Comparison of ENCODE assay signal across 7 cellular contexts in the genomic region with DNA sequence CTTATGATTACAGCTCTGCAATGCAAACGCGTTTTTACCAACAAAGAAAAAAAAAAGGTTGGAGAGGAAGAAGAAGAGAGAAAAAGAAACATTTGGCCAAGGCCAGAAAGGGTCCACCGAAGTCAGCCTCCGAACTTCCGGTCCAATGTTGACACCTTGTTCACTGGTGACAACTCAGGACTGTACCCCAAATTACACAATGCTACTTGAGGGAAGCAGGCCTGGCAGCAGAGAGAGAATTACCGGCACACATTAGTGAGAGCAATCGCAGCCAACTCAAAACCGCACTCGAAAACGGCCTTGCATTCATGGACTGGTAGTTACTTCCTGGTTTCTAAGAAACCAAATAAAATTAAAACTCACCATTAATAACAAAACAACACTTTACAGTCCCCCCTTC.
DNase-seq lines count a peak whose midpoint lies in the region; ATAC-seq and TF ChIP-seq lines count a peak whose summit lies in the region.

No MANE protein-coding gene starts in this region.

- no peaks in the 10 kb centered on the region for H3K27me3 ChIP-seq in trophoblast cell (ENCODE audit: insufficient read depth, low read length)

- H2AFZ ChIP-seq in trophoblast cell (ENCODE audit: insufficient read depth, low read length, poor library complexity) = no peak overlapping the region

- H2AK5ac ChIP-seq in trophoblast cell (ENCODE audit: low read length) = no peak overlapping the region

- H2BK12ac ChIP-seq in trophoblast cell (ENCODE audit: low read length) = no peak overlapping the region

- H2BK5ac ChIP-seq in trophoblast cell (ENCODE audit: low read depth, low read length, poor library complexity) = no peak overlapping the region

- H3K9me3 Mint-ChIP-seq in Calu3 (ENCODE audit: low read depth, unreplicated experiment) = no peaks in the 10 kb centered on the region

- no peaks in the 10 kb centered on the region for H3K36me3 Mint-ChIP-seq in Calu3 (ENCODE audit: insufficient read depth, unreplicated experiment)

- H3K14ac ChIP-seq in trophoblast cell (ENCODE audit: low read length) = no peak overlapping the region

- no peak overlapping the region for H3K4me3 ChIP-seq in trophoblast cell (ENCODE audit: low read depth, low read length)

- WGBS in trophoblast cell (ENCODE audit: extremely low coverage, insufficient coverage, insufficient read length) = no CpG with 5 or more reads among the region's 10 CpGs

- H3K9ac ChIP-seq in trophoblast cell (ENCODE audit: low read length) = no peak overlapping the region

- intact Hi-C loops in Calu3 (cut with micrococcal nuclease; ENCODE audit: unreplicated experiment) = no loop called here

- no peaks in the 10 kb centered on the region for H3K36me3 ChIP-seq in trophoblast cell (ENCODE audit: control insufficient read depth in 1 of 2, insufficient read depth in 2 of 2, low read length in 2 of 2)

- no peak overlapping the region for H3K4ac ChIP-seq in trophoblast cell (ENCODE audit: low read depth, low read length)

- H4K91ac ChIP-seq in trophoblast cell (ENCODE audit: low read depth, low read length) = no peak overlapping the region

- no peak overlapping the region for H3K18ac ChIP-seq in trophoblast cell (ENCODE audit: low read length)

- no peaks in the 10 kb centered on the region for H3K27me3 Mint-ChIP-seq in Calu3 (ENCODE audit: unreplicated experiment)

- ATAC-seq in GM19025 (IDR thresholded peaks at IDR 0.05; ENCODE audit: low read depth, unreplicated experiment) (peak; percentile 56), HG02970 (IDR thresholded peaks at IDR 0.05; ENCODE audit: low FRiP score, unreplicated experiment) (peak; percentile 54)

- no peaks in the 10 kb centered on the region for H3K9me3 ChIP-seq in trophoblast cell (ENCODE audit: insufficient read depth, low read depth, low read length)

- DNase-seq in NOMO-1 treated with DMSO at 0.1 percent for 48 hours (lab: John Stamatoyannopoulos, UW; ENCODE audit: unreplicated experiment) (peak; percentile 93), trophoblast cell (no peak), G401 (ENCODE audit: low spot score) (no peak), ecto neural progenitor cell (ENCODE audit: low spot score) (no peak), Calu3 (no peak)

- TF ChIP-seq CTCF in Calu3 (IDR thresholded peaks at IDR 0.05; ENCODE audit: unreplicated experiment) = no peak

- H3K27ac Mint-ChIP-seq in Calu3 (ENCODE audit: unreplicated experiment) = no peak overlapping the region

- H3K79me1 ChIP-seq in trophoblast cell (ENCODE audit: low read length) = peaks cover 2% of the 10 kb centered on the region

- CTCF ChIA-PET in Calu3 (lab: Charles Lee) = no interaction called here

- in situ Hi-C loops in G401 (cut with HindIII; ENCODE audit: low sequenced_read_pairs) = no loop called here

- H3K79me2 ChIP-seq in trophoblast cell (ENCODE audit: control insufficient read depth, insufficient read depth, low read length, poor library complexity) = no peaks in the 10 kb centered on the region

- H3K23ac ChIP-seq in trophoblast cell (ENCODE audit: low read length) = no peak overlapping the region

- H3K4me1 ChIP-seq in trophoblast cell (ENCODE audit: control insufficient read depth in 1 of 2, insufficient read depth in 2 of 2, low read length in 2 of 2) = no peaks in the 10 kb centered on the region

- no peaks in the 10 kb centered on the region for H3K4me1 Mint-ChIP-seq in Calu3 (ENCODE audit: low read depth, unreplicated experiment)

- H3K4me2 ChIP-seq in trophoblast cell (ENCODE audit: low read length) = no peak overlapping the region

- no peak overlapping the region for H3K27ac ChIP-seq in trophoblast cell (ENCODE audit: low read depth, low read length)

- H3K4me3 Mint-ChIP-seq in Calu3 (ENCODE audit: low read depth, unreplicated experiment) = no peak overlapping the region

- peak overlapping the region; percentile 35 for H4K8ac ChIP-seq in trophoblast cell (ENCODE audit: low read depth, low read length)

- no TSS peak for BruUV-seq in Calu3 (replicated peaks; lab: Mats Ljungman, UMichigan)

- no peak overlapping the region for H4K12ac ChIP-seq in trophoblast cell (ENCODE audit: low read depth, low read length)

- no peak overlapping the region for H2BK120ac ChIP-seq in trophoblast cell (ENCODE audit: insufficient read depth, low read length, poor library complexity)
